9 cellular contexts compared by ENCODE assay signal in genomic region chr3:10320320-10320677, GRCh38. TPM values are rescaled to one million over a fixed set of nuclear protein-coding genes. Genes with fewer than 3 reads are reported as not detected.
A peak's percentile ranks its signal among the peaks of the same experiment; 100 is the strongest.
DNase-seq lines count a peak whose midpoint lies in the region; ATAC-seq and TF ChIP-seq lines count a peak whose summit lies in the region.
"Had no signal": no experiment of that assay in that cellular context is flagged by ENCODE, and none has a peak within 500 bp of the region (broad histone marks: within the 10 kb centered on the region; RNA-seq: fewer than 3 reads in every experiment).

No MANE protein-coding gene starts in this region.

- no peaks in the 10 kb centered on the region for H3K9me3 Mint-ChIP-seq in glutamatergic neuron (ENCODE audit: unreplicated experiment)

- H3K4me3 ChIP-seq in SK-N-MC (peak overlapping the region; percentile 88), skeletal muscle cell (ENCODE audit: low read depth, low read length) (peak overlapping the region; percentile 99)

- H3K4me3 Mint-ChIP-seq in glutamatergic neuron (ENCODE audit: unreplicated experiment): peak overlapping the region; percentile 96

- H3K9ac ChIP-seq in SK-N-MC (ENCODE audit: insufficient read length): peak overlapping the region; percentile 92

- no peak overlapping the region for H3K27ac ChIP-seq in SK-N-MC

- H3K36me3 ChIP-seq in SK-N-MC (ENCODE audit: insufficient read depth, low read length): peaks cover 7% of the 10 kb centered on the region; the same call in 1 of the 2 replicates

- peak overlapping the region; percentile 84 for H3K27ac Mint-ChIP-seq in glutamatergic neuron (ENCODE audit: unreplicated experiment)

- no peak for DNase-seq in SK-N-MC (ENCODE audit: low read depth, low spot score)
- DNase-seq in glutamatergic neuron: no peak
- DNase-seq in skeletal muscle cell (ENCODE audit: low read depth): no peak
- no peak for DNase-seq in NCI-H2227 treated with DMSO at 0.1 percent for 48 hours (lab: John Stamatoyannopoulos, UW)
- DNase-seq in NCI-H2107 treated with DMSO at 0.1 percent for 48 hours (lab: John Stamatoyannopoulos, UW; ENCODE audit: unreplicated experiment): no peak
- no peak for DNase-seq in globus pallidus (ENCODE audit: low spot score)

- ATAC-seq in GM19395 (IDR thresholded peaks at IDR 0.05; ENCODE audit: unreplicated experiment) (peak; percentile 9), GM18517 (IDR thresholded peaks at IDR 0.05; ENCODE audit: unreplicated experiment) (no peak)

- no peaks in the 10 kb centered on the region for H3K36me3 Mint-ChIP-seq in glutamatergic neuron (ENCODE audit: unreplicated experiment)

- no peaks in the 10 kb centered on the region for H3K9me3 ChIP-seq in SK-N-MC (ENCODE audit: low read depth, low read length)

- peaks cover 2% of the 10 kb centered on the region for H3K27me3 Mint-ChIP-seq in glutamatergic neuron (ENCODE audit: unreplicated experiment)

- TF ChIP-seq CTCF in glutamatergic neuron (IDR thresholded peaks at IDR 0.05; ENCODE audit: partially characterized antibody, unreplicated experiment): no peak

- H3K4me1 Mint-ChIP-seq in glutamatergic neuron (ENCODE audit: low read depth, unreplicated experiment): peaks cover 4% of the 10 kb centered on the region

RNA-seq across cellular contexts. Expression of gene SEC13, which starts 0.6 kb away (rescaled TPM):
- total RNA-seq in glutamatergic neuron (ENCODE audit: unreplicated experiment): 109 TPM

RNA-seq across cellular contexts. Expression of gene GHRL, which starts 27.6 kb away (rescaled TPM):
- 0.64 TPM for total RNA-seq in glutamatergic neuron (ENCODE audit: unreplicated experiment)
- total RNA-seq: M059J had no signal
